1 cellular context compared by ENCODE assay signal in the genomic region with DNA sequence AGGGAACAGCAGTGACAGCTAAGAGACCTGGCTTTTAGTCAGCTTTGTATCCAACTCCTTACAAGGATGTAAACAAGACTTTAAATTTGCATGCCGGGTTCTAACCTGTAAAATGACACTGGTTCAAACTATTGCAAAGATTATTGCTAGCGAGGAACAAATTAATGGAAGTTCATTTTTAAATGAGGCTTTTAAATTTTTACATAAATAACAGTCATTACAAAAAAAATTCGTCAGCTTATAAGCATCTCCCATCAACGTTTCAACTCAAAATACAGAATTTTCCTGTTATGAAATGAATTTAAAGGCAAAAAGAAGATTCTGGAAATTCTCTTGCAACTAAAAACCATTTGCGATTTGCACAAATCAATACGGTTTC.
TF ChIP-seq lines count a peak whose summit lies in the region.

No MANE protein-coding gene starts in this region.

TF ChIP-seq in HepG2, 621 proteins besides CTCF, POLR2A, EP300 and RAD21:
- TF ChIP-seq HES4 (CRISPR knock-in tag; IDR thresholded peaks at IDR 0.05; ENCODE audit: borderline replicate concordance) (no peak), SP140L (CRISPR knock-in tag; IDR thresholded peaks at IDR 0.05; ENCODE audit: borderline replicate concordance) (no peak), BATF2 (CRISPR knock-in tag; IDR thresholded peaks at IDR 0.05) (0 out of 2 replicates have a peak, but pooled peaks have one; percentile 0), ZC3H4 (CRISPR knock-in tag; IDR thresholded peaks at IDR 0.05; ENCODE audit: borderline replicate concordance) (no peak), MAFK (conservative IDR thresholded peaks at IDR 0.05 in 1 of 2, IDR thresholded peaks at IDR 0.05 in 1 of 2; ENCODE audit: low read length in 2 of 2) (no peak), ZNF704 (CRISPR knock-in tag; IDR thresholded peaks at IDR 0.05; ENCODE audit: borderline replicate concordance) (no peak), ZNF576 (CRISPR knock-in tag; IDR thresholded peaks at IDR 0.05) (no peak)
TF ChIP-seq in HepG2: peak in this region for 1.
